Comparison of ENCODE assay signal across 8 cellular contexts in the genomic region with DNA sequence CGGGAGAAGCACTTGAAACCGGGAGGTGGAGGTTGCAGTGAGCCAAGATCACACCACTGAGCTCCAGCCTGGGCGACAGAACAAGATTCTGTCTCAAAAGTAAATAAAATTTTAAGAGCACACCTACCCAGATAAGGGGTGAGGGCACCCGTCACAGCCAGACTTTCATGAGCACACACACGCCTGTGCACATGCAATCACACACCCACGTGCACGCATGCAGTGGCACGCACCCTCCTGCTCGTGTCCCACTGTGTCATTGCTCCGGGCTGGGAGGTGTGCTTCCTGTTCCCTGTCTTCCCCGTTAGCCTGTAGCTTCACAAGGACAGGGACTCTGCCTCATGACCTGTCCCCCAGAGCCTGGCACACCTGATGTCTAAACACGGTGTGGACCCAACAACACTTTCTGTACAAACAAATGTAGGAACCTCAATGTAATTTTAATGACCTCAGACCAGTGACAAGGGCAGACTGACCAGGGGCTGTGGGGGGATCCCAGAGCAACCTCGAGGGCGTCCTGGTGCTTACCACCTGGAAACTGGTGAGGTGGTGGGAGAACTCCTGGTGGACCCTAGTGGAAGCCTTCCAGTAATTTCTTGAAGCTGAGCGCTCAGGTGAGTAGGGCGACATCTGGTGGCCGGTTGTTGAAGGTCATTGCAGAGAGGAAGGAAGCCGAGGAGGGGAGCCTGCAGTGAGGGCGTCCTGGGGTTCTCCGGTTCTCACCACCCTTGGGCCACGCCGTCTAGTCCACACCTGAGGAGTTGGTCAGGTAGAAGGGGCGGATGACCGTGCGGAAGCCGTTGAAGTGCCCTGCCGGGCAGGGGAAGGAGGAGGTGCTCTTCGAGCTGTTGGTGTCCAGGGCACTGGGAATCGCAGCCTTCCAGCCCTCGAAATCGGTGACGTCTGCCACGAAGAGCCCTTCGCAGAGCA. TPM values are rescaled to one million over a fixed set of nuclear protein-coding genes. Genes with fewer than 3 reads are reported as not detected.
DNase-seq lines count a peak whose midpoint lies in the region; ATAC-seq and TF ChIP-seq lines count a peak whose summit lies in the region.

No MANE protein-coding gene starts in this region.

- DNase-seq in DND-41 (peak; percentile 74), MM.1S (peak; percentile 78), SK-MEL-5 (ENCODE audit: low read depth, low spot score) (peak; percentile 93), foreskin keratinocyte (peak in 1 of 2 donors; percentile 39), omental fat pad (ENCODE audit: low spot score) (peak; percentile 93), thoracic aorta (ENCODE audit: low spot score) (peak; percentile 58)
- peak; percentile 74 for DNase-seq in activated gamma-delta T cell treated with anti-CD3 and anti-CD28 coated beads, Interleukin-2, amount 50 U/mL, for 16 hours (ENCODE audit: low read depth)

- H3K9me2 ChIP-seq in MM.1S (replicated peaks; ENCODE audit: insufficient read depth, low read length), result no peaks in the 10 kb centered on the region

- H2AFZ ChIP-seq in DND-41 (ENCODE audit: low read depth, low read length) (no peak overlapping the region), MM.1S (ENCODE audit: low read length) (peak overlapping the region; percentile 90)

- in situ Hi-C loops in SK-MEL-5 (cut with HindIII; ENCODE audit: low pct_unique_long_range_greater_than_20kb, low sequenced_read_pairs), result loop anchor here (25.0 kb wide), 1 partner anchor 134 kb away; a partner anchor contains a TSS

- TF ChIP-seq CTCF in DND-41 (IDR thresholded peaks at IDR 0.05; ENCODE audit: borderline replicate concordance, extremely low read depth, low read length, poor library complexity, severe bottlenecking) (peak; percentile 91), MM.1S (IDR thresholded peaks at IDR 0.05; ENCODE audit: low read length) (peak; percentile 95), foreskin keratinocyte (conservative IDR thresholded peaks at IDR 0.05) (peak; percentile 86), omental fat pad (IDR thresholded peaks at IDR 0.05) (peak in 2 of 3 donors; percentile 49 to 51), thoracic aorta (IDR thresholded peaks at IDR 0.05) (peak; percentile 93)

- no peak overlapping the region for H3K27ac ChIP-seq in DND-41 (ENCODE audit: low read length)
- H3K27ac ChIP-seq in MM.1S (ENCODE audit: low read length), result no peak overlapping the region
- no peak overlapping the region for H3K27ac ChIP-seq in foreskin keratinocyte
- no peak overlapping the region for H3K27ac ChIP-seq in thoracic aorta

- H4K20me1 ChIP-seq in DND-41 (ENCODE audit: insufficient read depth, low read length) (peaks cover 43% of the 10 kb centered on the region), MM.1S (ENCODE audit: insufficient read depth, low read length) (no peaks in the 10 kb centered on the region)

- peaks cover 80% of the 10 kb centered on the region for H3K36me3 ChIP-seq in DND-41 (ENCODE audit: insufficient read depth, low read length)
- no peaks in the 10 kb centered on the region for H3K36me3 ChIP-seq in MM.1S (replicated peaks; ENCODE audit: insufficient read depth, low read length)
- H3K36me3 ChIP-seq in thoracic aorta, result no peaks in the 10 kb centered on the region

- H3K4me2 ChIP-seq in DND-41 (ENCODE audit: insufficient read depth, low read length) (peak overlapping the region; percentile 1; the same call in 1 of the 2 replicates), MM.1S (ENCODE audit: low read depth, low read length) (peak overlapping the region; percentile 58)

- H3K4me3 ChIP-seq in DND-41 (ENCODE audit: low read depth in 1 of 2, low read length in 2 of 2), result no peak overlapping the region
- H3K4me3 ChIP-seq in MM.1S (ENCODE audit: low read length), result 0 out of 2 replicates have a peak overlapping the region, but pooled peaks have one; percentile 13
- peak overlapping the region; percentile 46 for H3K4me3 ChIP-seq in thoracic aorta

- H3K79me2 ChIP-seq in DND-41 (ENCODE audit: insufficient read depth, low read length), result peaks cover 4% of the 10 kb centered on the region
- no peaks in the 10 kb centered on the region for H3K79me2 ChIP-seq in MM.1S (ENCODE audit: low read length)

- no peaks in the 10 kb centered on the region for H3K27me3 ChIP-seq in DND-41 (ENCODE audit: insufficient read depth, low read length, poor library complexity)
- H3K27me3 ChIP-seq in MM.1S (replicated peaks; ENCODE audit: insufficient read depth, low read length), result no peaks in the 10 kb centered on the region
- H3K27me3 ChIP-seq in foreskin keratinocyte, result no peaks in the 10 kb centered on the region
- H3K27me3 ChIP-seq in thoracic aorta (replicated peaks; ENCODE audit: insufficient read depth), result no peaks in the 10 kb centered on the region

- H3K9ac ChIP-seq in DND-41 (ENCODE audit: low read depth, low read length) (no peak overlapping the region), MM.1S (ENCODE audit: low read length) (no peak overlapping the region)

- H3K9me3 ChIP-seq in DND-41 (ENCODE audit: insufficient read depth, low read length, severe bottlenecking) (no peaks in the 10 kb centered on the region), MM.1S (replicated peaks; ENCODE audit: insufficient read depth, low read length) (no peaks in the 10 kb centered on the region), thoracic aorta (no peaks in the 10 kb centered on the region)

- H3K4me1 ChIP-seq in DND-41 (ENCODE audit: insufficient read depth, low read length) (peaks cover 3% of the 10 kb centered on the region; the same call in 1 of the 2 replicates), MM.1S (ENCODE audit: low read length) (peaks cover 10% of the 10 kb centered on the region), foreskin keratinocyte (peaks cover 3% of the 10 kb centered on the region), thoracic aorta (ENCODE audit: control insufficient read depth in 1 of 2, low read depth in 2 of 2) (peaks cover 3 to 28% of the 10 kb centered on the region in 2 donors)

- peak; percentile 71 for ATAC-seq in DND-41 (ENCODE audit: insufficient read depth, low read depth)
- peak; percentile 44 for ATAC-seq in foreskin keratinocyte
- no peak for ATAC-seq in omental fat pad (ENCODE audit: low FRiP score)
- no peak for ATAC-seq in thoracic aorta (ENCODE audit: insufficient number of reproducible peaks, low FRiP score, low read depth)
- no peak for ATAC-seq in GM19455 (IDR thresholded peaks at IDR 0.05; ENCODE audit: unreplicated experiment)

- no peaks in the 10 kb centered on the region for H3F3A ChIP-seq in MM.1S (ENCODE audit: insufficient read depth, low read length)

RNA-seq across cellular contexts. Expression of a gene that starts 8.6 kb away (rescaled TPM):
- total RNA-seq in SK-MEL-5 (2014; rRNA removed; shearing (Covaris generic)), result 1,201 and 1,214 TPM in 2 replicates
- polyA plus RNA-seq in SK-MEL-5 (2015; cell fraction: cytosol; rRNA removed), result 3,054 and 3,096 TPM in 2 replicates
- 1,636 and 1,684 TPM in 2 replicates for polyA plus RNA-seq in SK-MEL-5 (2015; cell fraction: nucleus; rRNA removed)
- total RNA-seq in foreskin keratinocyte, result 339 and 389 TPM in 2 replicates
- 375 and 407 TPM in 2 replicates for polyA plus RNA-seq in foreskin keratinocyte
- total RNA-seq in omental fat pad, result 100 to 1,000 TPM; 325 to 516 (median 441) TPM
- total RNA-seq in thoracic aorta, result 100 to 1,000 TPM; 205 to 308 TPM

RNA-seq across cellular contexts. Expression of a gene that starts 38.5 kb away (rescaled TPM):
- 104 and 107 TPM in 2 replicates for total RNA-seq in SK-MEL-5 (2014; rRNA removed; shearing (Covaris generic))
- polyA plus RNA-seq in SK-MEL-5 (2015; cell fraction: cytosol; rRNA removed), result 162 and 163 TPM in 2 replicates
- polyA plus RNA-seq in SK-MEL-5 (2015; cell fraction: nucleus; rRNA removed), result 25.6 and 45.7 TPM in 2 replicates
- 67.2 and 68.5 TPM in 2 replicates for total RNA-seq in foreskin keratinocyte
- 48.4 and 49.3 TPM in 2 replicates for polyA plus RNA-seq in foreskin keratinocyte
- 10 to 100 TPM; 24.0 to 34.8 (median 30.3) TPM for total RNA-seq in omental fat pad
- total RNA-seq in thoracic aorta, result 10 to 100 TPM; 21.4 to 41.0 TPM

RNA-seq across cellular contexts. Expression of a gene that starts 45.9 kb away (rescaled TPM):
- total RNA-seq in SK-MEL-5 (2014; rRNA removed; shearing (Covaris generic)), result 398 and 441 TPM in 2 replicates
- polyA plus RNA-seq in SK-MEL-5 (2015; cell fraction: cytosol; rRNA removed), result 1,135 and 1,332 TPM in 2 replicates
- polyA plus RNA-seq in SK-MEL-5 (2015; cell fraction: nucleus; rRNA removed), result 227 and 239 TPM in 2 replicates
- total RNA-seq in foreskin keratinocyte (7.5 and 11.2 TPM in 2 replicates), omental fat pad (100 to 1,000 TPM; 139 to 161 (median 150) TPM), thoracic aorta (100 to 1,000 TPM; 475 to 619 TPM)
- polyA plus RNA-seq in foreskin keratinocyte, result 6.3 and 8.3 TPM in 2 replicates

RNA-seq across cellular contexts. Expression of a gene that starts 52.9 kb away (rescaled TPM):
- 15.7 and 15.8 TPM in 2 replicates for total RNA-seq in SK-MEL-5 (2014; rRNA removed; shearing (Covaris generic))
- 43.3 and 55.9 TPM in 2 replicates for polyA plus RNA-seq in SK-MEL-5 (2015; cell fraction: cytosol; rRNA removed)
- polyA plus RNA-seq in SK-MEL-5 (2015; cell fraction: nucleus; rRNA removed), result 2.9 and 3.5 TPM in 2 replicates
- 29.5 and 38.9 TPM in 2 replicates for total RNA-seq in foreskin keratinocyte
- 26.0 and 34.5 TPM in 2 replicates for polyA plus RNA-seq in foreskin keratinocyte
- 100 to 1,000 TPM; 110 to 438 (median 388) TPM for total RNA-seq in omental fat pad
- 100 to 1,000 TPM; 445 to 518 TPM for total RNA-seq in thoracic aorta

Comparison
In these comparisons a context has a peak if more than half of its experiments do, and no peak if none do; other contexts are left out.
1. ATAC-seq: peak in DND-41 (single experiment) and foreskin keratinocyte (single experiment); none in omental fat pad (single experiment), thoracic aorta (single experiment) and GM19455 (single experiment).
2. H3K4me3 ChIP-seq: peak in MM.1S (single experiment) and thoracic aorta (single experiment); none in DND-41 (0 of 2).
3. RNA of a gene that starts 45.9 kb away (total RNA-seq): 475 to 619 TPM in thoracic aorta, 398 to 441 TPM in SK-MEL-5 and 139 to 161 TPM in omental fat pad; 7.5 to 11.2 TPM in foreskin keratinocyte; every median in the first group is over 10 times any median in the second.
4. Peak in every context shown above with its lines, with median percentiles within 50 percentile points of each other: CTCF ChIP-seq.